13 cellular contexts compared by ENCODE assay signal in the genomic region with DNA sequence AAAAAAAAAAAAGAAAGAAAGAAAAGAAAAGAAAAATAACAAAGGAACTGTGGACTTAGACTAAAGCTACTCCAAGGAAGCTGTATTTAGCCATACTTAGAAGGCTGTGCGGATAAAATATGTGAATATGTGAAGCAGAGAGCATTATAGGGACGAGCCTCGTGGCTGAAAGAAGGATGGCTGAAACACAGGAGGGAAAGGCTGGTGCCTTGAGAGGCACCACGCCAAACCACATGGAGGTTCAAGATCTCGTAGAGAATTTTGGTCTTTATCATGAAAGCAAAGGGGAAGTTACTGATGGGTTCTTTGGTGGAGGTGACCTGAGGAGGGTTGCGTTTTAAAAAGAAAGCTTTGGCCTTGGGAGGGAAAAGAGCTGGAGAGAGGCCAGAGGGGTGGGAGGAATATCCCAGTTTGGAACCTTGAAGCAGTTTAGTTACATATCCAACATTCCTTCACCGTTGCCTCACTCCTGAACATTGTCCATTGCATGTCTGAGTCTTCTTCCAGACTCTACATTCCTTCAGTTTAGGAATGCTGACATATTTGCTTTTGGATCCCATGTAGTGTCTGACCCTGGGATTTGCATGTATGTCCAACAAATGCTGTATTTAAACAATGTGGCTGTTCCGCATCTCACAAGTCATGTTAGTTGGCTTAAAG.
DNase-seq lines count a peak whose midpoint lies in the region; ATAC-seq and TF ChIP-seq lines count a peak whose summit lies in the region.
"Had no signal": no experiment of that assay in that cellular context is flagged by ENCODE, and none has a peak within 500 bp of the region (broad histone marks: within the 10 kb centered on the region; RNA-seq: fewer than 3 reads in every experiment).

No MANE protein-coding gene starts in this region.

- no peak for TF ChIP-seq POLR2A in adrenal gland (IDR thresholded peaks at IDR 0.05)

- H3K4me3 ChIP-seq in adrenal gland (no peak overlapping the region), fibroblast of villous mesenchyme (ENCODE audit: low read depth, low read length) (no peak overlapping the region)
- H3K4me3 ChIP-seq: SK-N-MC had no signal

- TF ChIP-seq CTCF in adrenal gland (IDR thresholded peaks at IDR 0.05) = no peak
- TF ChIP-seq CTCF in fibroblast of villous mesenchyme (IDR thresholded peaks at IDR 0.05; ENCODE audit: insufficient read depth, low read depth, low read length) = no peak

- in situ Hi-C loops in KBM-7 (cut with MboI; ENCODE audit: low pct_unique_long_range_greater_than_20kb, low sequenced_read_pairs) = loop anchor here (25.0 kb wide), 2 partner anchors 99 to 324 kb away; no protein-coding TSS in a partner anchor

- H3K4me1 ChIP-seq in adrenal gland (replicated peaks in 1 of 2) = no peaks in the 10 kb centered on the region
- H3K4me1 ChIP-seq: parathyroid adenoma had no signal

- intact Hi-C loops in adrenal gland (cut with DNase I) (loop anchor here (5.0 to 10.0 kb wide), 2 partner anchors 107 to 334 kb away; no protein-coding TSS in a partner anchor), sciatic nerve (cut with DNase I) (loop anchor here (5.0 kb wide), 1 partner anchor 329 kb away; no protein-coding TSS in a partner anchor)

- H3K36me3 ChIP-seq in adrenal gland (replicated peaks in 1 of 2) = no peaks in the 10 kb centered on the region

- no peaks in the 10 kb centered on the region for H3K9me3 ChIP-seq in adrenal gland (replicated peaks in 1 of 3)

- DNase-seq in EL = peak; percentile 72
- peak in 4 of 7 donors; percentile 21 to 63 (median 24) for DNase-seq in adrenal gland
- DNase-seq in fibroblast of villous mesenchyme (ENCODE audit: low read depth) = peak; percentile 33
- DNase-seq in sciatic nerve (ENCODE audit: low spot score) = no peak
- no peak for DNase-seq in KBM-7
- DNase-seq in ureter (ENCODE audit: low spot score) = no peak
- no peak for DNase-seq in putamen (ENCODE audit: low spot score)
- DNase-seq: activated CD4-positive, alpha-beta T cell treated with anti-CD3 and anti-CD28 coated beads for 4 hours; activated gamma-delta T cell had no signal

- peak; percentile 70 for ATAC-seq in sciatic nerve
- ATAC-seq in HG03159 (IDR thresholded peaks at IDR 0.05; ENCODE audit: unreplicated experiment) = no peak

- no peak overlapping the region for H3K27ac ChIP-seq in adrenal gland
- H3K27ac ChIP-seq: KMS-11, parathyroid adenoma, SK-N-MC had no signal

- 54 to 60% (median 57%) methylated on average over 8 of the region's 8 CpGs for WGBS in adrenal gland, 4 donors

- H3K27me3 ChIP-seq in adrenal gland = no peaks in the 10 kb centered on the region

Comparison
In these comparisons a context has a peak if more than half of its experiments do, and no peak if none do; other contexts are left out.
1. DNase-seq: peak in EL (single experiment), adrenal gland (4 of 7) and fibroblast of villous mesenchyme (single experiment); none in sciatic nerve (single experiment), KBM-7 (single experiment), ureter (single experiment) and putamen (single experiment).